ENCODE assay signal across 20 cellular contexts in genomic region chr12:84764006-84764405, GRCh38.
DNase-seq lines count a peak whose midpoint lies in the region; ATAC-seq and TF ChIP-seq lines count a peak whose summit lies in the region.
"Had no signal": no experiment of that assay in that cellular context is flagged by ENCODE, and none has a peak within 500 bp of the region (broad histone marks: within the 10 kb centered on the region; RNA-seq: fewer than 3 reads in every experiment).

No MANE protein-coding gene starts in this region.

- TF ChIP-seq EP300 in stomach (IDR thresholded peaks at IDR 0.05) = no peak

- dilution Hi-C loops in IMR-90 (cut with HindIII; ENCODE audit: low sequenced_read_pairs, unreplicated experiment) = no loop called here

- no peaks in the 10 kb centered on the region for H3K36me3 Mint-ChIP-seq in mesothelial cell of epicardium
- H3K36me3 Mint-ChIP-seq: CD4-positive, CD25-positive, alpha-beta regulatory T cell; CD8-positive, alpha-beta T cell had no signal

- H3K79me1 ChIP-seq in IMR-90 (ENCODE audit: low read depth in 1 of 2, low read length in 2 of 2) = no peaks in the 10 kb centered on the region

- H3K27ac Mint-ChIP-seq in mesothelial cell of epicardium = peak overlapping the region; percentile 19
- H3K27ac Mint-ChIP-seq: B cell; CD4-positive, CD25-positive, alpha-beta regulatory T cell; CD8-positive, alpha-beta T cell had no signal

- H4K20me1 ChIP-seq in IMR-90 (ENCODE audit: insufficient read depth, low read length) = no peaks in the 10 kb centered on the region
- H4K20me1 ChIP-seq: BLaER1 had no signal

- H2BK20ac ChIP-seq in IMR-90 (ENCODE audit: low read depth, low read length) = no peak overlapping the region

- H3K4me1 ChIP-seq in IMR-90 (ENCODE audit: control insufficient read depth, insufficient read depth, low read length) (no peaks in the 10 kb centered on the region), stomach (no peaks in the 10 kb centered on the region)
- H3K4me1 ChIP-seq: BLaER1, Caco-2 had no signal

- no TSS peak for BruUV-seq in IMR-90 (replicated peaks; lab: Mats Ljungman, UMichigan)

- H3K27me3 Mint-ChIP-seq in mesothelial cell of epicardium (ENCODE audit: low read depth) = no peaks in the 10 kb centered on the region
- H3K27me3 Mint-ChIP-seq: B cell; CD4-positive, CD25-positive, alpha-beta regulatory T cell had no signal

- TF ChIP-seq RAD21 in IMR-90 (IDR thresholded peaks at IDR 0.05; ENCODE audit: low read length) = no peak

- H3K27me3 ChIP-seq in IMR-90 (ENCODE audit: control insufficient read depth, insufficient read depth, low read length) (no peaks in the 10 kb centered on the region), stomach (no peaks in the 10 kb centered on the region)
- H3K27me3 ChIP-seq: BLaER1 had no signal

- intact Hi-C loops in IMR-90 (cut with micrococcal nuclease) (no loop called here), stomach (cut with DNase I; ENCODE audit: low total_unique reads) (no loop called here)

- H2AFZ ChIP-seq in IMR-90 (replicated peaks; ENCODE audit: low read length, poor library complexity) = no peak overlapping the region
- H2AFZ ChIP-seq: GM23248 had no signal

- no peak overlapping the region for H3K27ac ChIP-seq in IMR-90 (ENCODE audit: insufficient read depth, low read length)
- no peak overlapping the region for H3K27ac ChIP-seq in stomach
- no peak overlapping the region for H3K27ac ChIP-seq in RWPE1
- H3K27ac ChIP-seq: BLaER1, C4-2B had no signal

- H3K56ac ChIP-seq in IMR-90 (ENCODE audit: extremely low read depth, insufficient read depth, low read length) = no peak overlapping the region

- H2BK5ac ChIP-seq in IMR-90 (ENCODE audit: low read depth, low read length, poor library complexity, severe bottlenecking) = no peak overlapping the region

- H3K9me1 ChIP-seq in IMR-90 (ENCODE audit: insufficient read depth, low read length) = no peaks in the 10 kb centered on the region

- H3K23ac ChIP-seq in IMR-90 (ENCODE audit: low read depth, low read length) = no peak overlapping the region

- no peak for ATAC-seq in IMR-90 (ENCODE audit: low read depth)
- no peak for ATAC-seq in HG02763 (IDR thresholded peaks at IDR 0.05; ENCODE audit: unreplicated experiment)
- ATAC-seq: CD8-positive, alpha-beta T cell; GM12878 had no signal

- POLR2A ChIA-PET in IMR-90 (lab: Charles Lee; ENCODE audit: unreplicated experiment) (no interaction called here), RWPE1 (lab: Yijun Ruan, JAX; ENCODE audit: low non-redundant PET) (no interaction called here)

- no peak overlapping the region for H3K9ac ChIP-seq in IMR-90 (ENCODE audit: low read depth, low read length)
- H3K9ac ChIP-seq: BLaER1, GM23248 had no signal

- no peak overlapping the region for H4K8ac ChIP-seq in IMR-90 (ENCODE audit: low read depth in 2 of 2, low read length in 2 of 2)

- peaks cover 5% of the 10 kb centered on the region for H3K9me3 Mint-ChIP-seq in mesothelial cell of epicardium
- H3K9me3 Mint-ChIP-seq: CD8-positive, alpha-beta T cell had no signal

- WGBS in IMR-90 (ENCODE audit: extremely low coverage in 2 of 2, insufficient read length in 1 of 2), 2 experiments = no CpG with 5 or more reads among the region's 1 CpG
- WGBS in stomach, 5 donors = 21 to 47% (median 45%) methylated on average over 1 of the region's 1 CpG

- H3K36me3 ChIP-seq in IMR-90 (ENCODE audit: control insufficient read depth, insufficient read depth, low read length) = no peaks in the 10 kb centered on the region
- no peaks in the 10 kb centered on the region for H3K36me3 ChIP-seq in stomach
- H3K36me3 ChIP-seq: BLaER1 had no signal

- CTCF ChIA-PET in IMR-90 (lab: Yijun Ruan, JAX) (no interaction called here), RWPE1 (lab: Yijun Ruan, JAX) (no interaction called here)

- no peaks in the 10 kb centered on the region for H3K9me3 ChIP-seq in IMR-90 (ENCODE audit: control insufficient read depth, insufficient read depth, low read length)
- H3K9me3 ChIP-seq in stomach = peaks cover 0 to 6% (median 0%) of the 10 kb centered on the region in 4 donors
- H3K9me3 ChIP-seq: BLaER1, Caco-2 had no signal

- no peak overlapping the region for H3K4me3 Mint-ChIP-seq in mesothelial cell of epicardium
- H3K4me3 Mint-ChIP-seq: B cell; CD4-positive, CD25-positive, alpha-beta regulatory T cell; CD8-positive, alpha-beta T cell had no signal

- H3K4me1 Mint-ChIP-seq in mesothelial cell of epicardium = peaks cover 17% of the 10 kb centered on the region
- H3K4me1 Mint-ChIP-seq: B cell; CD4-positive, CD25-positive, alpha-beta regulatory T cell had no signal

- H4K91ac ChIP-seq in IMR-90 (ENCODE audit: insufficient read depth, low read depth, low read length) = no peak overlapping the region

- peak; percentile 2 for DNase-seq in IMR-90
- DNase-seq in amniotic epithelial cell (ENCODE audit: low read depth) = peak; percentile 80
- DNase-seq in mesothelial cell of epicardium (ENCODE audit: low spot score in 2 of 2, unreplicated experiment in 2 of 2) = no peak
- no peak for DNase-seq in stomach
- no peak for DNase-seq in RWPE1 (ENCODE audit: low spot score)
- DNase-seq: Caco-2; CD4-positive, CD25-positive, alpha-beta regulatory T cell; CD8-positive, alpha-beta T cell; DMS153; DND-41; EL; GDM1; GM23248; H7; HCEC 1CT had no signal

- H3K4ac ChIP-seq in IMR-90 (ENCODE audit: low read depth, low read length) = no peak overlapping the region

- H3K4me2 ChIP-seq in IMR-90 (ENCODE audit: low read depth, low read length) = no peak overlapping the region
- H3K4me2 ChIP-seq: BLaER1 had no signal

- in situ Hi-C loops in IMR-90 (cut with MboI; ENCODE audit: low sequenced_read_pairs) = no loop called here

- no peak overlapping the region for H2AK5ac ChIP-seq in IMR-90 (ENCODE audit: low read depth, low read length)

- no peak overlapping the region for H2BK15ac ChIP-seq in IMR-90 (ENCODE audit: low read depth, low read length)

- no peak overlapping the region for H3K4me3 ChIP-seq in IMR-90 (ENCODE audit: insufficient read depth, low read depth, low read length)
- no peak overlapping the region for H3K4me3 ChIP-seq in stomach
- H3K4me3 ChIP-seq: BLaER1, GM12878, GM23248 had no signal

- no peak for TF ChIP-seq CTCF in IMR-90 (conservative IDR thresholded peaks at IDR 0.05; ENCODE audit: low read depth, low read length)
- no peak for TF ChIP-seq CTCF in mesothelial cell of epicardium (IDR thresholded peaks at IDR 0.05; ENCODE audit: unreplicated experiment)
- TF ChIP-seq CTCF in stomach (IDR thresholded peaks at IDR 0.05) = no peak
- no peak for TF ChIP-seq CTCF in RWPE1 (conservative IDR thresholded peaks at IDR 0.05; ENCODE audit: low read depth)

- TF ChIP-seq POLR2A in IMR-90 (IDR thresholded peaks at IDR 0.05; ENCODE audit: low read depth, low read length) (no peak), stomach (IDR thresholded peaks at IDR 0.05) (no peak)

- H2AK9ac ChIP-seq in IMR-90 (replicated peaks; ENCODE audit: low read depth, low read length, poor library complexity) = no peak overlapping the region

- no peak overlapping the region for H2BK120ac ChIP-seq in IMR-90 (ENCODE audit: low read depth, low read length)

- no peak overlapping the region for H4K5ac ChIP-seq in IMR-90 (ENCODE audit: low read depth, low read length)

- no peak overlapping the region for H3K18ac ChIP-seq in IMR-90 (ENCODE audit: low read depth, low read length)

- no peak overlapping the region for H3K14ac ChIP-seq in IMR-90 (replicated peaks; ENCODE audit: low read depth, low read length)

TF ChIP-seq in IMR-90, 13 proteins besides CTCF, POLR2A, EP300 and RAD21:
- no peak for TF ChIP-seq USF2 (IDR thresholded peaks at IDR 0.05; ENCODE audit: low read depth, low read length)
- no peak for TF ChIP-seq CHD1 (IDR thresholded peaks at IDR 0.05; ENCODE audit: low read depth, low read length)
- TF ChIP-seq BHLHE40 (IDR thresholded peaks at IDR 0.05; ENCODE audit: low read depth, low read length) = no peak

Comparison
In these comparisons a context has a peak if more than half of its experiments do, and no peak if none do; other contexts are left out.
1. DNase-seq: peak in IMR-90 (single experiment) and amniotic epithelial cell (single experiment); none in mesothelial cell of epicardium (0 of 2), stomach (single experiment) and RWPE1 (single experiment).